28 cellular contexts compared by ENCODE assay signal in genomic region chr3:124374583-124374982, GRCh38.
"Had no signal": no experiment of that assay in that cellular context is flagged by ENCODE, and none has a peak within 500 bp of the region (broad histone marks: within the 10 kb centered on the region; RNA-seq: fewer than 3 reads in every experiment).

No MANE protein-coding gene starts in this region.

- H3K79me2 ChIP-seq: parathyroid adenoma had no signal

- H3K9me3 ChIP-seq: colonic mucosa, esophagus squamous epithelium, lower lobe of right lung, neutrophil, right lobe of liver, suprapubic skin, thyroid gland had no signal

- H3K4me3 Mint-ChIP-seq: dendritic cell treated with granulocyte-macrophage colony-stimulating factor and Interleukin-4, amounts not matched to agents 40 ng/mL and 50 ng/mL, for 4 days; immature natural killer cell; natural killer cell; neural crest cell; stimulated activated naive B cell treated with anti-CD40 and anti-IgM and Interleukin-4, amounts not matched to agents 10 μg/mL and 1 μg/mL and 100 μg/mL, for 72 hours; stimulated activated naive CD8-positive, alpha-beta T cell treated with anti-CD3 and anti-CD28 coated beads, Interleukin-15, Interleukin-2, amounts not matched to agents 100 ng/mL and 50 ng/mL, for 24 hours; type B pancreatic cell had no signal

- DNase-seq: colonic mucosa; effector memory CD4-positive, alpha-beta T cell; erythroblast; esophagus squamous epithelium; foreskin melanocyte; glutamatergic neuron; heart right ventricle; hypothalamus; immature natural killer cell; islet precursor cell; kidney glomerular epithelial cell; left ventricle myocardium superior; lower lobe of right lung; natural killer cell; right lobe of liver; small intestine; stimulated activated CD4-positive, alpha-beta T cell treated with anti-CD3 and anti-CD28 coated beads, Interleukin-15, amount 100 ng/mL, for 24 hours; stimulated activated CD4-positive, alpha-beta T cell treated with anti-CD3 and anti-CD28 coated beads, Interleukin-2, amount 100 ng/mL, for 48 hours; stimulated activated naive B cell treated with anti-CD40 and anti-IgM and Interleukin-4, amounts not matched to agents 10 μg/mL and 1 μg/mL and 100 μg/mL, for 72 hours; thyroid gland had no signal

- H3K9me3 Mint-ChIP-seq: dendritic cell treated with granulocyte-macrophage colony-stimulating factor and Interleukin-4, amounts not matched to agents 40 ng/mL and 50 ng/mL, for 4 days; natural killer cell had no signal

- ATAC-seq: heart right ventricle; left ventricle myocardium superior; lower lobe of right lung; natural killer cell; stimulated activated naive B cell treated with anti-CD40 and anti-IgM and Interleukin-4, amounts not matched to agents 10 μg/mL and 1 μg/mL and 100 μg/mL, for 72 hours had no signal

- H3K27ac ChIP-seq: colonic mucosa, esophagus squamous epithelium, heart right ventricle, lower lobe of right lung, neutrophil, parathyroid adenoma, right lobe of liver, suprapubic skin, thyroid gland had no signal

- H3K9ac ChIP-seq: parathyroid adenoma had no signal

- FAIRE-seq: small intestine had no signal

- H3K4me1 ChIP-seq: colonic mucosa, esophagus squamous epithelium, heart right ventricle, lower lobe of right lung, parathyroid adenoma, right lobe of liver, suprapubic skin, thyroid gland had no signal

- H3K27me3 Mint-ChIP-seq: progenitor cell of endocrine pancreas, type B pancreatic cell had no signal

- H3K4me3 ChIP-seq: colonic mucosa, esophagus squamous epithelium, heart right ventricle, lower lobe of right lung, right lobe of liver, suprapubic skin, thyroid gland had no signal

- H3K36me3 Mint-ChIP-seq: immature natural killer cell; natural killer cell; stimulated activated naive B cell treated with anti-CD40 and anti-IgM and Interleukin-4, amounts not matched to agents 10 μg/mL and 1 μg/mL and 100 μg/mL, for 72 hours had no signal

- H3K27me3 ChIP-seq: colonic mucosa, heart right ventricle, neutrophil, right lobe of liver, suprapubic skin, thyroid gland had no signal

- H3K36me3 ChIP-seq: colonic mucosa, esophagus squamous epithelium, lower lobe of right lung, neutrophil, right lobe of liver, suprapubic skin, thyroid gland had no signal

- H3K27ac Mint-ChIP-seq: dendritic cell treated with granulocyte-macrophage colony-stimulating factor and Interleukin-4, amounts not matched to agents 40 ng/mL and 50 ng/mL, for 4 days; immature natural killer cell; natural killer cell; stimulated activated naive B cell treated with anti-CD40 and anti-IgM and Interleukin-4, amounts not matched to agents 10 μg/mL and 1 μg/mL and 100 μg/mL, for 72 hours; stimulated activated naive CD8-positive, alpha-beta T cell treated with anti-CD3 and anti-CD28 coated beads, Interleukin-15, Interleukin-2, amounts not matched to agents 100 ng/mL and 50 ng/mL, for 24 hours; type B pancreatic cell had no signal

- H3K4me1 Mint-ChIP-seq: immature natural killer cell; natural killer cell; stimulated activated naive B cell treated with anti-CD40 and anti-IgM and Interleukin-4, amounts not matched to agents 10 μg/mL and 1 μg/mL and 100 μg/mL, for 72 hours had no signal

- H2AFZ ChIP-seq: parathyroid adenoma had no signal
